Comparison of ENCODE assay signal across 17 cellular contexts in the genomic region with DNA sequence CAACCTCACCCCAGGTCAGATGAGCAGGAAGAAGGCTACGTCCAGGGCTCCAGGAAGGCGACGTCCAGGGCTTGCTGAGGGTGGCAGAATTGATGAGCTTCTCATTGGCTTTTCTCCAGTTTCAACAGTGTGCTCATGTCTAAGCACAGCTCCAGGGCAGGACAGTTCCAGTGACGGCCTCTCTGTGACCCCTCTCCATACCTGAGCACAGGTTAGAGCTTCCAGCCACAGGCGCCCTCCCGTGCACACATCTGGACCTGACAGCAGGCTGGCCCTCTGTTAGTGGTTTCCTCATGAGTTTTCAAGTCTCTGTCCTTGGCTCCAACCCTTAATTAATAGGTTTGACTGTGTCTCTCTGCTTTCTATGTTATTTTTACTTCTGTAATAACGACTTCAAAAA.
DNase-seq lines count a peak whose midpoint lies in the region; ATAC-seq and TF ChIP-seq lines count a peak whose summit lies in the region.
"Had no signal": no experiment of that assay in that cellular context is flagged by ENCODE, and none has a peak within 500 bp of the region (broad histone marks: within the 10 kb centered on the region; RNA-seq: fewer than 3 reads in every experiment).

No MANE protein-coding gene starts in this region.

- no peak overlapping the region for H2BK120ac ChIP-seq in mesendoderm (ENCODE audit: low read depth, low read length)

- H3K9ac ChIP-seq in mesendoderm (ENCODE audit: low read length): no peak overlapping the region
- H3K9ac ChIP-seq: GM23248 had no signal

- no peak overlapping the region for H4K8ac ChIP-seq in mesendoderm (ENCODE audit: low read depth, low read length)

- no peak for TF ChIP-seq POLR2A in breast epithelium (IDR thresholded peaks at IDR 0.05)

- no peaks in the 10 kb centered on the region for H3K36me3 ChIP-seq in breast epithelium
- no peaks in the 10 kb centered on the region for H3K36me3 ChIP-seq in mesendoderm (ENCODE audit: control insufficient read depth, insufficient read depth, low read length)

- peaks cover 0 to 8% of the 10 kb centered on the region in 2 donors for H3K4me1 ChIP-seq in breast epithelium
- H3K4me1 ChIP-seq in mesendoderm (ENCODE audit: control insufficient read depth, low read depth, low read length): no peaks in the 10 kb centered on the region
- H3K4me1 ChIP-seq: Caco-2 had no signal

- no peak overlapping the region for H2BK5ac ChIP-seq in mesendoderm (ENCODE audit: low read length)

- no peaks in the 10 kb centered on the region for H3K79me2 ChIP-seq in mesendoderm (ENCODE audit: control insufficient read depth, insufficient read depth, low read length)

- H3K4ac ChIP-seq in mesendoderm (ENCODE audit: low read depth, low read length): no peak overlapping the region

- no peaks in the 10 kb centered on the region for H3K9me3 ChIP-seq in breast epithelium
- H3K9me3 ChIP-seq: Caco-2 had no signal

- H2BK15ac ChIP-seq in mesendoderm (replicated peaks; ENCODE audit: low read depth): no peak overlapping the region

- ATAC-seq in HG02938 (IDR thresholded peaks at IDR 0.05; ENCODE audit: unreplicated experiment): no peak
- ATAC-seq: SK-N-SH treated with all-trans-retinoic acid at 6 μM for 48 hours had no signal

- intact Hi-C loops in breast epithelium (cut with DNase I; ENCODE audit: low total_unique reads): no loop called here

- WGBS in mesendoderm (ENCODE audit: extremely low coverage, insufficient coverage, low lambda C conversion rate): no CpG with 5 or more reads among the region's 7 CpGs

- no peak overlapping the region for H3K4me2 ChIP-seq in mesendoderm (ENCODE audit: low read length)

- no peaks in the 10 kb centered on the region for H3K79me1 ChIP-seq in mesendoderm (ENCODE audit: low read length)

- DNase-seq in LNCaP clone FGC (ENCODE audit: low read depth): peak; percentile 47
- peak; percentile 73 to 74 for DNase-seq in breast epithelium (ENCODE audit: low spot score in 2 of 2)
- DNase-seq in mesendoderm: peak; percentile 9
- no peak for DNase-seq in SHP77 treated with DMSO at 0.1 percent for 48 hours (lab: John Stamatoyannopoulos, UW)
- DNase-seq in activated T-cell treated with anti-CD3 and anti-CD28 coated beads, Interleukin-2, amount 50 U/mL, for 1 hour: no peak
- no peak for DNase-seq in T-helper 1 cell
- DNase-seq: ACHN, Caco-2, DMS153, GF-D8, GM23248, NCI-H1105 treated with DMSO at 0.1 percent for 48 hours, NCI-H1694 treated with DMSO at 0.1 percent for 48 hours, NCI-H748 treated with DMSO at 0.1 percent for 48 hours, SIG-M5 had no signal

- peak; percentile 40 for TF ChIP-seq CTCF in LNCaP clone FGC (IDR thresholded peaks at IDR 0.05; ENCODE audit: control insufficient read depth, extremely low read depth, insufficient read depth)
- TF ChIP-seq CTCF in breast epithelium (IDR thresholded peaks at IDR 0.05): peak in 2 of 3 donors; percentile 31 to 34

- no peak overlapping the region for H3K18ac ChIP-seq in mesendoderm (ENCODE audit: low read length)

- no peak overlapping the region for H3K56ac ChIP-seq in mesendoderm (ENCODE audit: low read length)

- no peak overlapping the region for H3K23ac ChIP-seq in mesendoderm (ENCODE audit: low read length)

- H3K27ac ChIP-seq in breast epithelium: no peak overlapping the region
- H3K27ac ChIP-seq in mesendoderm (ENCODE audit: low read depth, low read length): no peak overlapping the region
- H3K27ac ChIP-seq: GM23248 had no signal

- H3K4me3 ChIP-seq in LNCaP clone FGC (ENCODE audit: low read depth, low read length) (no peak overlapping the region), breast epithelium (no peak overlapping the region), mesendoderm (ENCODE audit: low read length) (no peak overlapping the region)
- H3K4me3 ChIP-seq: GM23248 had no signal

- H4K5ac ChIP-seq in mesendoderm (ENCODE audit: low read length): no peak overlapping the region

- no peaks in the 10 kb centered on the region for H3K27me3 ChIP-seq in breast epithelium
- no peaks in the 10 kb centered on the region for H3K27me3 ChIP-seq in mesendoderm (ENCODE audit: insufficient read depth, low read length, poor library complexity)

- H2AK5ac ChIP-seq in mesendoderm (ENCODE audit: low read length): no peak overlapping the region

Comparison
In these comparisons a context has a peak if more than half of its experiments do, and no peak if none do; other contexts are left out.
1. DNase-seq: peak in LNCaP clone FGC (single experiment), breast epithelium (2 of 2) and mesendoderm (single experiment); none in SHP77 treated with DMSO at 0.1 percent for 48 hours (single experiment), activated T-cell treated with anti-CD3 and anti-CD28 coated beads, Interleukin-2, amount 50 U/mL, for 1 hour (single experiment) and T-helper 1 cell (0 of 5).